ENCODE assay signal across 20 cellular contexts in genomic region chr2:33181466-33181865, GRCh38.
"Had no signal": no experiment of that assay in that cellular context is flagged by ENCODE, and none has a peak within 500 bp of the region (broad histone marks: within the 10 kb centered on the region; RNA-seq: fewer than 3 reads in every experiment).

No MANE protein-coding gene starts in this region.

- H3K9me3 ChIP-seq: spleen, stomach, upper lobe of left lung, uterus had no signal

- H3K4me1 ChIP-seq: foreskin keratinocyte, spleen, upper lobe of left lung, uterus had no signal

- H3K4me3 ChIP-seq: hepatocyte, lung, spleen, stomach, upper lobe of left lung, uterus had no signal

- H3K4me1 Mint-ChIP-seq: naive B cell, nephron had no signal

- H3K27ac ChIP-seq: foreskin keratinocyte, hepatocyte, spleen, stomach, upper lobe of left lung, uterus had no signal

- H3K27ac Mint-ChIP-seq: naive B cell, nephron had no signal

- DNase-seq: dermis blood vessel endothelial cell; erythroblast; foreskin keratinocyte; kidney; left cardiac atrium; left ventricle myocardium superior; mesendoderm; naive B cell; occipital lobe; spleen; stimulated activated CD4-positive, alpha-beta T cell treated with anti-CD3 and anti-CD28 coated beads, Interleukin-2, amount 100 ng/mL, for 24 hours; stimulated activated naive CD4-positive, alpha-beta T cell; stomach; substantia nigra; upper lobe of left lung; uterus had no signal

- H3K27me3 ChIP-seq: foreskin keratinocyte, hepatocyte, spleen, stomach, upper lobe of left lung, uterus had no signal

- H3K4me3 Mint-ChIP-seq: nephron had no signal

- H3K36me3 ChIP-seq: spleen, upper lobe of left lung, uterus had no signal

- H3K36me3 Mint-ChIP-seq: naive B cell had no signal

- ATAC-seq: foreskin keratinocyte, sciatic nerve had no signal

- H3K27me3 Mint-ChIP-seq: naive B cell had no signal
